ENCODE assay signal across 13 cellular contexts in genomic region chr17:20091161-20092029, GRCh38.
DNase-seq lines count a peak whose midpoint lies in the region; ATAC-seq and TF ChIP-seq lines count a peak whose summit lies in the region.
"Had no signal": no experiment of that assay in that cellular context is flagged by ENCODE, and none has a peak within 500 bp of the region (broad histone marks: within the 10 kb centered on the region; RNA-seq: fewer than 3 reads in every experiment).

No MANE protein-coding gene starts in this region.

- DNase-seq in dorsolateral prefrontal cortex (no peak), lung (ENCODE audit: low spot score) (no peak), stromal cell of bone marrow (ENCODE audit: low read depth) (peak; percentile 80), mesenteric fat pad (ENCODE audit: low spot score) (no peak), T-cell (no peak)
- DNase-seq: activated naive CD4-positive, alpha-beta T cell treated with anti-CD3 and anti-CD28 coated beads for 36 hours; Caco-2; MV-4-11; posterior cingulate gyrus had no signal

- no peak overlapping the region for H3K4me3 Mint-ChIP-seq in T-cell
- H3K4me3 Mint-ChIP-seq: activated naive CD4-positive, alpha-beta T cell treated with anti-CD3 and anti-CD28 coated beads for 36 hours had no signal

- H3K4me1 Mint-ChIP-seq in T-cell, result peaks cover 3 to 17% (median 10%) of the 10 kb centered on the region in 3 donors

- no peaks in the 10 kb centered on the region for H3K9me3 ChIP-seq in HUES48 (ENCODE audit: control insufficient read depth, insufficient read depth, low read length)
- no peaks in the 10 kb centered on the region for H3K9me3 ChIP-seq in lung (ENCODE audit: control insufficient read depth in 2 of 2, insufficient read depth in 1 of 2, low read length in 1 of 2)
- H3K9me3 ChIP-seq: Caco-2 had no signal

- TF ChIP-seq CTCF in dorsolateral prefrontal cortex (IDR thresholded peaks at IDR 0.05 in 54 of 56, conservative IDR thresholded peaks at IDR 0.05 in 2 of 56; ENCODE audit: low read depth in 1 of 56, partially characterized antibody in 56 of 56) (no peak), lung (IDR thresholded peaks at IDR 0.05; ENCODE audit: control extremely low read depth, extremely low read depth) (no peak)

- H3K27me3 ChIP-seq in HUES48 (ENCODE audit: control insufficient read depth, insufficient read depth, low read length) (no peaks in the 10 kb centered on the region), dorsolateral prefrontal cortex (no peaks in the 10 kb centered on the region), lung (ENCODE audit: control insufficient read depth, insufficient read depth) (no peaks in the 10 kb centered on the region)

- no peak overlapping the region for H3K4me3 ChIP-seq in HUES48 (ENCODE audit: low read depth, low read length)
- H3K4me3 ChIP-seq in dorsolateral prefrontal cortex, result peak overlapping the region in 6 of 59 donors; percentile 3 to 24 (median 12)
- H3K4me3 ChIP-seq in lung, result no peak overlapping the region

- H3K4me1 ChIP-seq in HUES48 (ENCODE audit: control insufficient read depth, insufficient read depth, low read length) (peaks cover 35% of the 10 kb centered on the region), lung (ENCODE audit: control insufficient read depth in 2 of 2, insufficient read depth in 2 of 2, low read length in 2 of 2) (no peaks in the 10 kb centered on the region)
- H3K4me1 ChIP-seq: Caco-2 had no signal

- no peak overlapping the region for H3K27ac Mint-ChIP-seq in T-cell
- H3K27ac Mint-ChIP-seq: activated naive CD4-positive, alpha-beta T cell treated with anti-CD3 and anti-CD28 coated beads for 36 hours had no signal

- no peaks in the 10 kb centered on the region for H3K36me3 Mint-ChIP-seq in T-cell

- H3K27ac ChIP-seq in HUES48 (ENCODE audit: low read depth, low read length) (peak overlapping the region; percentile 23), dorsolateral prefrontal cortex (peak overlapping the region in 57 of 59 donors; percentile 14 to 96 (median 75)), lung (ENCODE audit: low read depth in 1 of 2, low read length in 1 of 2) (peak overlapping the region; percentile 37 to 72)
- H3K27ac ChIP-seq: HL-60 had no signal

- H3K9me3 Mint-ChIP-seq in T-cell, result no peaks in the 10 kb centered on the region
- H3K9me3 Mint-ChIP-seq: activated naive CD4-positive, alpha-beta T cell treated with anti-CD3 and anti-CD28 coated beads for 36 hours had no signal

- POLR2A ChIA-PET in T-cell (lab: Charles Lee), result interaction anchor here in 1 of 2 donors (0.6 kb wide), 1 partner anchor 14 kb away, joined by 3 read pairs; no protein-coding TSS in a partner anchor

- intact Hi-C loops in dorsolateral prefrontal cortex (cut with DNase I), result no loop called here

- ATAC-seq in lung (ENCODE audit: insufficient read depth, low FRiP score) (no peak), GM21390 (IDR thresholded peaks at IDR 0.05; ENCODE audit: unreplicated experiment) (no peak), GM18858 (IDR thresholded peaks at IDR 0.05; ENCODE audit: unreplicated experiment) (no peak), T-cell (replicated peaks in 1 of 4) (no peak)

- CTCF ChIA-PET in T-cell (lab: Charles Lee), result interaction anchor here in 1 of 2 donors (0.7 kb wide), 1 partner anchor 227 kb away, joined by 5 read pairs; no protein-coding TSS in a partner anchor

- H3K36me3 ChIP-seq in HUES48 (ENCODE audit: control insufficient read depth, insufficient read depth, low read length), result no peaks in the 10 kb centered on the region
- no peaks in the 10 kb centered on the region for H3K36me3 ChIP-seq in lung (ENCODE audit: control insufficient read depth in 2 of 2, insufficient read depth in 2 of 2, low read length in 2 of 2)

- whole genome bisulfite sequencing in lung, 2 donors, result 65 to 86% methylated on average over 19 of the region's 19 CpGs

- no peak overlapping the region; the same call in 1 of the 2 replicates for H3K9ac ChIP-seq in HUES48 (ENCODE audit: low read depth, low read length)

- H3K27me3 Mint-ChIP-seq in T-cell, result no peaks in the 10 kb centered on the region

Comparison
In these comparisons a context has a peak if more than half of its experiments do, and no peak if none do; other contexts are left out.
1. H3K27ac ChIP-seq: peak in every context shown above with its lines; median percentile 75 in dorsolateral prefrontal cortex; 54 in lung; 23 in HUES48.